Comparison of ENCODE assay signal across 1 cellular context in the genomic region with DNA sequence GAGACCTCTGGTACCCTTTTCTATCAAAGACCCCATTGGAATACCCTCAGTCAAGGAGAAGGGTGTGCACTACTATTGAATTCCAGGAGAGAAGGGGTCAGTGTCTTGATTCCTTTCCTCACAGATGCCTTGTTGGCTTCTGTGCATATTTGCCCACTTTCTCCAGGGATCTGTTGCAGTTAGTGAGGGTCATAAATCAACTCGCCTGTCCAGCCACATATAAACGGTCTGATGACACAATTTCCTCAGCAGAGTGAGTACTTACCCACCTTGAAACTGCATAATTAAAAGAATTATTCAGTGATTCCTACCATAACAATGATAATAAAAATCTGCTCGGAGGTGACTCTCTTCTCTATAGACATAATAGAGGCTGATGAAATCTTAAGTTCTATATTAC.
TF ChIP-seq lines count a peak whose summit lies in the region.

No MANE protein-coding gene starts in this region.

TF ChIP-seq in GM23338, 12 proteins besides CTCF, POLR2A, EP300 and RAD21 (continued from another document):
- TF ChIP-seq, protein P1, sequence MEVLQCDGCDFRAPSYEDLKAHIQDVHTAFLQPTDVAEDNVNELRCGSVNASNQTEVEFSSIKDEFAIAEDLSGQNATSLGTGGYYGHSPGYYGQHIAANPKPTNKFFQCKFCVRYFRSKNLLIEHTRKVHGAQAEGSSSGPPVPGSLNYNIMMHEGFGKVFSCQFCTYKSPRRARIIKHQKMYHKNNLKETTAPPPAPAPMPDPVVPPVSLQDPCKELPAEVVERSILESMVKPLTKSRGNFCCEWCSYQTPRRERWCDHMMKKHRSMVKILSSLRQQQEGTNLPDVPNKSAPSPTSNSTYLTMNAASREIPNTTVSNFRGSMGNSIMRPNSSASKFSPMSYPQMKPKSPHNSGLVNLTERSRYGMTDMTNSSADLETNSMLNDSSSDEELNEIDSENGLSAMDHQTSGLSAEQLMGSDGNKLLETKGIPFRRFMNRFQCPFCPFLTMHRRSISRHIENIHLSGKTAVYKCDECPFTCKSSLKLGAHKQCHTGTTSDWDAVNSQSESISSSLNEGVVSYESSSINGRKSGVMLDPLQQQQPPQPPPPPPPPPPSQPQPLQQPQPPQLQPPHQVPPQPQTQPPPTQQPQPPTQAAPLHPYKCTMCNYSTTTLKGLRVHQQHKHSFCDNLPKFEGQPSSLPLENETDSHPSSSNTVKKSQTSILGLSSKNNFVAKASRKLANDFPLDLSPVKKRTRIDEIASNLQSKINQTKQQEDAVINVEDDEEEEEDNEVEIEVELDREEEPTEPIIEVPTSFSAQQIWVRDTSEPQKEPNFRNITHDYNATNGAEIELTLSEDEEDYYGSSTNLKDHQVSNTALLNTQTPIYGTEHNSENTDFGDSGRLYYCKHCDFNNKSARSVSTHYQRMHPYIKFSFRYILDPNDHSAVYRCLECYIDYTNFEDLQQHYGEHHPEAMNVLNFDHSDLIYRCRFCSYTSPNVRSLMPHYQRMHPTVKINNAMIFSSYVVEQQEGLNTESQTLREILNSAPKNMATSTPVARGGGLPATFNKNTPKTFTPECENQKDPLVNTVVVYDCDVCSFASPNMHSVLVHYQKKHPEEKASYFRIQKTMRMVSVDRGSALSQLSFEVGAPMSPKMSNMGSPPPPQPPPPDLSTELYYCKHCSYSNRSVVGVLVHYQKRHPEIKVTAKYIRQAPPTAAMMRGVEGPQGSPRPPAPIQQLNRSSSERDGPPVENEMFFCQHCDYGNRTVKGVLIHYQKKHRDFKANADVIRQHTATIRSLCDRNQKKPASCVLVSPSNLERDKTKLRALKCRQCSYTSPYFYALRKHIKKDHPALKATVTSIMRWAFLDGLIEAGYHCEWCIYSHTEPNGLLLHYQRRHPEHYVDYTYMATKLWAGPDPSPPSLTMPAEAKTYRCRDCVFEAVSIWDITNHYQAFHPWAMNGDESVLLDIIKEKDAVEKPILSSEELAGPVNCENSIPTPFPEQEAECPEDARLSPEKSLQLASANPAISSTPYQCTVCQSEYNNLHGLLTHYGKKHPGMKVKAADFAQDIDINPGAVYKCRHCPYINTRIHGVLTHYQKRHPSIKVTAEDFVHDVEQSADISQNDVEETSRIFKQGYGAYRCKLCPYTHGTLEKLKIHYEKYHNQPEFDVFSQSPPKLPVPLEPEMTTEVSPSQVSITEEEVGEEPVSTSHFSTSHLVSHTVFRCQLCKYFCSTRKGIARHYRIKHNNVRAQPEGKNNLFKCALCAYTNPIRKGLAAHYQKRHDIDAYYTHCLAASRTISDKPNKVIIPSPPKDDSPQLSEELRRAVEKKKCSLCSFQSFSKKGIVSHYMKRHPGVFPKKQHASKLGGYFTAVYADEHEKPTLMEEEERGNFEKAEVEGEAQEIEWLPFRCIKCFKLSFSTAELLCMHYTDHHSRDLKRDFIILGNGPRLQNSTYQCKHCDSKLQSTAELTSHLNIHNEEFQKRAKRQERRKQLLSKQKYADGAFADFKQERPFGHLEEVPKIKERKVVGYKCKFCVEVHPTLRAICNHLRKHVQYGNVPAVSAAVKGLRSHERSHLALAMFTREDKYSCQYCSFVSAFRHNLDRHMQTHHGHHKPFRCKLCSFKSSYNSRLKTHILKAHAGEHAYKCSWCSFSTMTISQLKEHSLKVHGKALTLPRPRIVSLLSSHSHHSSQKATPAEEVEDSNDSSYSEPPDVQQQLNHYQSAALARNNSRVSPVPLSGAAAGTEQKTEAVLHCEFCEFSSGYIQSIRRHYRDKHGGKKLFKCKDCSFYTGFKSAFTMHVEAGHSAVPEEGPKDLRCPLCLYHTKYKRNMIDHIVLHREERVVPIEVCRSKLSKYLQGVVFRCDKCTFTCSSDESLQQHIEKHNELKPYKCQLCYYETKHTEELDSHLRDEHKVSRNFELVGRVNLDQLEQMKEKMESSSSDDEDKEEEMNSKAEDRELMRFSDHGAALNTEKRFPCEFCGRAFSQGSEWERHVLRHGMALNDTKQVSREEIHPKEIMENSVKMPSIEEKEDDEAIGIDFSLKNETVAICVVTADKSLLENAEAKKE (CRISPR knock-in tag; IDR thresholded peaks at IDR 0.05): no peak
- TF ChIP-seq ZNF114 (CRISPR knock-in tag; IDR thresholded peaks at IDR 0.05) (no peak), EZH2phosphoT487 (IDR thresholded peaks at IDR 0.05; ENCODE audit: unreplicated experiment) (no peak), NANOG (IDR thresholded peaks at IDR 0.05; ENCODE audit: borderline replicate concordance) (no peak)
- TF ChIP-seq, protein P2, sequence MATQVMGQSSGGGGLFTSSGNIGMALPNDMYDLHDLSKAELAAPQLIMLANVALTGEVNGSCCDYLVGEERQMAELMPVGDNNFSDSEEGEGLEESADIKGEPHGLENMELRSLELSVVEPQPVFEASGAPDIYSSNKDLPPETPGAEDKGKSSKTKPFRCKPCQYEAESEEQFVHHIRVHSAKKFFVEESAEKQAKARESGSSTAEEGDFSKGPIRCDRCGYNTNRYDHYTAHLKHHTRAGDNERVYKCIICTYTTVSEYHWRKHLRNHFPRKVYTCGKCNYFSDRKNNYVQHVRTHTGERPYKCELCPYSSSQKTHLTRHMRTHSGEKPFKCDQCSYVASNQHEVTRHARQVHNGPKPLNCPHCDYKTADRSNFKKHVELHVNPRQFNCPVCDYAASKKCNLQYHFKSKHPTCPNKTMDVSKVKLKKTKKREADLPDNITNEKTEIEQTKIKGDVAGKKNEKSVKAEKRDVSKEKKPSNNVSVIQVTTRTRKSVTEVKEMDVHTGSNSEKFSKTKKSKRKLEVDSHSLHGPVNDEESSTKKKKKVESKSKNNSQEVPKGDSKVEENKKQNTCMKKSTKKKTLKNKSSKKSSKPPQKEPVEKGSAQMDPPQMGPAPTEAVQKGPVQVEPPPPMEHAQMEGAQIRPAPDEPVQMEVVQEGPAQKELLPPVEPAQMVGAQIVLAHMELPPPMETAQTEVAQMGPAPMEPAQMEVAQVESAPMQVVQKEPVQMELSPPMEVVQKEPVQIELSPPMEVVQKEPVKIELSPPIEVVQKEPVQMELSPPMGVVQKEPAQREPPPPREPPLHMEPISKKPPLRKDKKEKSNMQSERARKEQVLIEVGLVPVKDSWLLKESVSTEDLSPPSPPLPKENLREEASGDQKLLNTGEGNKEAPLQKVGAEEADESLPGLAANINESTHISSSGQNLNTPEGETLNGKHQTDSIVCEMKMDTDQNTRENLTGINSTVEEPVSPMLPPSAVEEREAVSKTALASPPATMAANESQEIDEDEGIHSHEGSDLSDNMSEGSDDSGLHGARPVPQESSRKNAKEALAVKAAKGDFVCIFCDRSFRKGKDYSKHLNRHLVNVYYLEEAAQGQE (IDR thresholded peaks at IDR 0.05; ENCODE audit: unreplicated experiment): no peak
